In the genomic region with DNA sequence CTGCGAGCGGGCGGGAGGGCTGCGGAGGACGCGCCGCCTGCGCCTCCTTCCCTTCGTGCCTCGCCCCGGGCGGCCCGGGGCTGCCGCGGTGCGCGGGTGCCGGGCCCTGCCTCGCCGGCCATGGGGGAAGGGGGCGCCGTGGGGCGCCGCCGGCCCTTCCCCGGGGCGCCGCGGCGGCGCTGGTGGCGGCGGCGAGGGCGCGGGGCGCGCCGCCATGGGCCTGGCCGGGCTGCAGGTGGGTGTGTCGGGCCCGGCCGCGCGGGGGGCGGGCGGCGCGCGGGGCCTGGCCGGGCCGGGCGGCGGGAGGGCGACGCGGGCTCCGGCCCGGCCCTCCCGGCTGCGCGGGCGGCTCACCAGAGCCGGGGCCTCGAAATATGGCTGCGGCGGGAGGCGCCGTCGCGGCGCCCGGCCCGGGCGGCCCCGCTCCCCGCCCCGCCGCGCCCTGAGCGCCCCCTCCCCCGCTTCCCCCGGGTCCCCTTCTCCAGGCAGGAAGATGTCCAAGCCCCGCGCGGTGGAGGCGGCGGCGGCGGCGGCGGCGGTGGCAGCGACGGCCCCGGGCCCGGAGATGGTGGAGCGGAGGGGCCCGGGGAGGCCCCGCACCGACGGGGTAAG, we compare ENCODE assay signal across 1 cellular context.
TF ChIP-seq lines count a peak whose summit lies in the region.

No MANE protein-coding gene starts in this region.

TF ChIP-seq in GM12878, 131 proteins besides CTCF, POLR2A, EP300 and RAD21:
- TF ChIP-seq, protein P1, sequence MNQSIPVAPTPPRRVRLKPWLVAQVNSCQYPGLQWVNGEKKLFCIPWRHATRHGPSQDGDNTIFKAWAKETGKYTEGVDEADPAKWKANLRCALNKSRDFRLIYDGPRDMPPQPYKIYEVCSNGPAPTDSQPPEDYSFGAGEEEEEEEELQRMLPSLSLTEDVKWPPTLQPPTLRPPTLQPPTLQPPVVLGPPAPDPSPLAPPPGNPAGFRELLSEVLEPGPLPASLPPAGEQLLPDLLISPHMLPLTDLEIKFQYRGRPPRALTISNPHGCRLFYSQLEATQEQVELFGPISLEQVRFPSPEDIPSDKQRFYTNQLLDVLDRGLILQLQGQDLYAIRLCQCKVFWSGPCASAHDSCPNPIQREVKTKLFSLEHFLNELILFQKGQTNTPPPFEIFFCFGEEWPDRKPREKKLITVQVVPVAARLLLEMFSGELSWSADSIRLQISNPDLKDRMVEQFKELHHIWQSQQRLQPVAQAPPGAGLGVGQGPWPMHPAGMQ (IDR thresholded peaks at IDR 0.05; ENCODE audit: borderline replicate concordance), result no peak
- TF ChIP-seq MEF2A (IDR thresholded peaks at IDR 0.05; ENCODE audit: insufficient read depth, low read depth, low read length) (no peak), EGR1 (IDR thresholded peaks at IDR 0.05; ENCODE audit: borderline replicate concordance in 1 of 2, low read depth in 2 of 2, low read length in 2 of 2) (0 out of 3 replicates have a peak, but pooled peaks of 1 of the 2 experiments have one; percentile 48), RAD51 (IDR thresholded peaks at IDR 0.05) (no peak), YY1 (IDR thresholded peaks at IDR 0.05; ENCODE audit: low read depth, low read length) (no peak), SIX5 (IDR thresholded peaks at IDR 0.05; ENCODE audit: low read depth, low read length, severe bottlenecking) (no peak), SIN3A (IDR thresholded peaks at IDR 0.05; ENCODE audit: low read depth, low read length) (peak; percentile 8; the same call in 1 of the 2 replicates), MEF2B (IDR thresholded peaks at IDR 0.05; ENCODE audit: partially characterized antibody, poor library complexity, severe bottlenecking) (no peak), BHLHE40 (IDR thresholded peaks at IDR 0.05; ENCODE audit: borderline replicate concordance in 1 of 2, low read depth in 2 of 2, low read length in 1 of 2) (0 out of 4 replicates have a peak, but pooled peaks of 1 of the 2 experiments have one; percentile 13)
- TF ChIP-seq, protein P2, sequence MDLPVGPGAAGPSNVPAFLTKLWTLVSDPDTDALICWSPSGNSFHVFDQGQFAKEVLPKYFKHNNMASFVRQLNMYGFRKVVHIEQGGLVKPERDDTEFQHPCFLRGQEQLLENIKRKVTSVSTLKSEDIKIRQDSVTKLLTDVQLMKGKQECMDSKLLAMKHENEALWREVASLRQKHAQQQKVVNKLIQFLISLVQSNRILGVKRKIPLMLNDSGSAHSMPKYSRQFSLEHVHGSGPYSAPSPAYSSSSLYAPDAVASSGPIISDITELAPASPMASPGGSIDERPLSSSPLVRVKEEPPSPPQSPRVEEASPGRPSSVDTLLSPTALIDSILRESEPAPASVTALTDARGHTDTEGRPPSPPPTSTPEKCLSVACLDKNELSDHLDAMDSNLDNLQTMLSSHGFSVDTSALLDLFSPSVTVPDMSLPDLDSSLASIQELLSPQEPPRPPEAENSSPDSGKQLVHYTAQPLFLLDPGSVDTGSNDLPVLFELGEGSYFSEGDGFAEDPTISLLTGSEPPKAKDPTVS (IDR thresholded peaks at IDR 0.05; ENCODE audit: low read depth, low read length), result no peak
- TF ChIP-seq, protein P3, sequence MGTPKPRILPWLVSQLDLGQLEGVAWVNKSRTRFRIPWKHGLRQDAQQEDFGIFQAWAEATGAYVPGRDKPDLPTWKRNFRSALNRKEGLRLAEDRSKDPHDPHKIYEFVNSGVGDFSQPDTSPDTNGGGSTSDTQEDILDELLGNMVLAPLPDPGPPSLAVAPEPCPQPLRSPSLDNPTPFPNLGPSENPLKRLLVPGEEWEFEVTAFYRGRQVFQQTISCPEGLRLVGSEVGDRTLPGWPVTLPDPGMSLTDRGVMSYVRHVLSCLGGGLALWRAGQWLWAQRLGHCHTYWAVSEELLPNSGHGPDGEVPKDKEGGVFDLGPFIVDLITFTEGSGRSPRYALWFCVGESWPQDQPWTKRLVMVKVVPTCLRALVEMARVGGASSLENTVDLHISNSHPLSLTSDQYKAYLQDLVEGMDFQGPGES (IDR thresholded peaks at IDR 0.05), result no peak
- TF ChIP-seq, protein P4, sequence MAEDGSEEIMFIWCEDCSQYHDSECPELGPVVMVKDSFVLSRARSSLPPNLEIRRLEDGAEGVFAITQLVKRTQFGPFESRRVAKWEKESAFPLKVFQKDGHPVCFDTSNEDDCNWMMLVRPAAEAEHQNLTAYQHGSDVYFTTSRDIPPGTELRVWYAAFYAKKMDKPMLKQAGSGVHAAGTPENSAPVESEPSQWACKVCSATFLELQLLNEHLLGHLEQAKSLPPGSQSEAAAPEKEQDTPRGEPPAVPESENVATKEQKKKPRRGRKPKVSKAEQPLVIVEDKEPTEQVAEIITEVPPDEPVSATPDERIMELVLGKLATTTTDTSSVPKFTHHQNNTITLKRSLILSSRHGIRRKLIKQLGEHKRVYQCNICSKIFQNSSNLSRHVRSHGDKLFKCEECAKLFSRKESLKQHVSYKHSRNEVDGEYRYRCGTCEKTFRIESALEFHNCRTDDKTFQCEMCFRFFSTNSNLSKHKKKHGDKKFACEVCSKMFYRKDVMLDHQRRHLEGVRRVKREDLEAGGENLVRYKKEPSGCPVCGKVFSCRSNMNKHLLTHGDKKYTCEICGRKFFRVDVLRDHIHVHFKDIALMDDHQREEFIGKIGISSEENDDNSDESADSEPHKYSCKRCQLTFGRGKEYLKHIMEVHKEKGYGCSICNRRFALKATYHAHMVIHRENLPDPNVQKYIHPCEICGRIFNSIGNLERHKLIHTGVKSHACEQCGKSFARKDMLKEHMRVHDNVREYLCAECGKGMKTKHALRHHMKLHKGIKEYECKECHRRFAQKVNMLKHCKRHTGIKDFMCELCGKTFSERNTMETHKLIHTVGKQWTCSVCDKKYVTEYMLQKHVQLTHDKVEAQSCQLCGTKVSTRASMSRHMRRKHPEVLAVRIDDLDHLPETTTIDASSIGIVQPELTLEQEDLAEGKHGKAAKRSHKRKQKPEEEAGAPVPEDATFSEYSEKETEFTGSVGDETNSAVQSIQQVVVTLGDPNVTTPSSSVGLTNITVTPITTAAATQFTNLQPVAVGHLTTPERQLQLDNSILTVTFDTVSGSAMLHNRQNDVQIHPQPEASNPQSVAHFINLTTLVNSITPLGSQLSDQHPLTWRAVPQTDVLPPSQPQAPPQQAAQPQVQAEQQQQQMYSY (CRISPR knock-in tag; IDR thresholded peaks at IDR 0.05), result no peak
- TF ChIP-seq, protein P5, sequence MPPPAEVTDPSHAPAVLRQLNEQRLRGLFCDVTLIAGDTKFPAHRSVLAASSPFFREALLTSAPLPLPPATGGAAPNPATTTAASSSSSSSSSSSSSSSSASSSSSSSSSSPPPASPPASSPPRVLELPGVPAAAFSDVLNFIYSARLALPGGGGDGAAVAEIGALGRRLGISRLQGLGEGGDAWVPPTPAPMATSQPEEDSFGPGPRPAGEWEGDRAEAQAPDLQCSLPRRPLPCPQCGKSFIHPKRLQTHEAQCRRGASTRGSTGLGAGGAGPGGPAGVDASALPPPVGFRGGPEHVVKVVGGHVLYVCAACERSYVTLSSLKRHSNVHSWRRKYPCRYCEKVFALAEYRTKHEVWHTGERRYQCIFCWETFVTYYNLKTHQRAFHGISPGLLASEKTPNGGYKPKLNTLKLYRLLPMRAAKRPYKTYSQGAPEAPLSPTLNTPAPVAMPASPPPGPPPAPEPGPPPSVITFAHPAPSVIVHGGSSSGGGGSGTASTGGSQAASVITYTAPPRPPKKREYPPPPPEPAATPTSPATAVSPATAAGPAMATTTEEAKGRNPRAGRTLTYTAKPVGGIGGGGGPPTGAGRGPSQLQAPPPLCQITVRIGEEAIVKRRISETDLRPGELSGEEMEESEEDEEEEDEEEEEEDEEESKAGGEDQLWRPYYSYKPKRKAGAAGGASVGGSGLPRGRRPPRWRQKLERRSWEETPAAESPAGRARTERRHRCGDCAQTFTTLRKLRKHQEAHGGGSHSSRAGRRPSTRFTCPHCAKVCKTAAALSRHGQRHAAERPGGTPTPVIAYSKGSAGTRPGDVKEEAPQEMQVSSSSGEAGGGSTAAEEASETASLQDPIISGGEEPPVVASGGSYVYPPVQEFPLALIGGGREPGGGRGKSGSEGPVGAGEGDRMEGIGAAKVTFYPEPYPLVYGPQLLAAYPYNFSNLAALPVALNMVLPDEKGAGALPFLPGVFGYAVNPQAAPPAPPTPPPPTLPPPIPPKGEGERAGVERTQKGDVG (CRISPR knock-in tag; IDR thresholded peaks at IDR 0.05), result no peak
